ENCODE assay signal across 1 cellular context in genomic region chr16:75017670-75018525, GRCh38.
TF ChIP-seq lines count a peak whose summit lies in the region.

No MANE protein-coding gene starts in this region.

TF ChIP-seq in WTC11, 78 proteins besides CTCF, POLR2A, EP300 and RAD21:
- TF ChIP-seq FOXP1 (CRISPR knock-in tag; IDR thresholded peaks at IDR 0.05; ENCODE audit: borderline replicate concordance) (no peak), NFYB (CRISPR knock-in tag; conservative IDR thresholded peaks at IDR 0.05; ENCODE audit: low read depth) (no peak), GTF2I (CRISPR knock-in tag; conservative IDR thresholded peaks at IDR 0.05) (no peak), ZNF219 (CRISPR knock-in tag; IDR thresholded peaks at IDR 0.05; ENCODE audit: borderline replicate concordance) (no peak), HMGXB4 (CRISPR knock-in tag; IDR thresholded peaks at IDR 0.05) (no peak), ZNF423 (CRISPR knock-in tag; IDR thresholded peaks at IDR 0.05) (no peak), SMAD3 (CRISPR knock-in tag; IDR thresholded peaks at IDR 0.05; ENCODE audit: borderline replicate concordance) (no peak), ZNF671 (CRISPR knock-in tag; IDR thresholded peaks at IDR 0.05) (no peak), FOXP4 (CRISPR knock-in tag; IDR thresholded peaks at IDR 0.05) (no peak), GABPB1 (CRISPR knock-in tag; IDR thresholded peaks at IDR 0.05) (no peak)
- TF ChIP-seq, protein P1, sequence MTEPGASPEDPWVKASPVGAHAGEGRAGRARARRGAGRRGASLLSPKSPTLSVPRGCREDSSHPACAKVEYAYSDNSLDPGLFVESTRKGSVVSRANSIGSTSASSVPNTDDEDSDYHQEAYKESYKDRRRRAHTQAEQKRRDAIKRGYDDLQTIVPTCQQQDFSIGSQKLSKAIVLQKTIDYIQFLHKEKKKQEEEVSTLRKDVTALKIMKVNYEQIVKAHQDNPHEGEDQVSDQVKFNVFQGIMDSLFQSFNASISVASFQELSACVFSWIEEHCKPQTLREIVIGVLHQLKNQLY (CRISPR knock-in tag; IDR thresholded peaks at IDR 0.05): no peak
